Comparison of ENCODE assay signal across 9 cellular contexts in genomic region chr11:28674432-28675076, GRCh38.
DNase-seq lines count a peak whose midpoint lies in the region; ATAC-seq and TF ChIP-seq lines count a peak whose summit lies in the region.
"Had no signal": no experiment of that assay in that cellular context is flagged by ENCODE, and none has a peak within 500 bp of the region (broad histone marks: within the 10 kb centered on the region; RNA-seq: fewer than 3 reads in every experiment).

No MANE protein-coding gene starts in this region.

- no peak overlapping the region for H3K4me3 ChIP-seq in NB4 (ENCODE audit: low read depth, low read length)
- no peak overlapping the region for H3K4me3 ChIP-seq in choroid plexus epithelial cell (ENCODE audit: low read depth, low read length)
- H3K4me3 ChIP-seq: SJSA1 had no signal

- ATAC-seq in GM21723 (IDR thresholded peaks at IDR 0.05; ENCODE audit: unreplicated experiment) (no peak), GM21515 (IDR thresholded peaks at IDR 0.05; ENCODE audit: unreplicated experiment) (no peak)
- no peak for ATAC-seq in activated CD4-positive, CD25-positive, alpha-beta regulatory T cell treated with anti-CD3 and anti-CD28 coated beads, Interleukin-2, amount 50 U/mL, for 24 hours

- no peak for TF ChIP-seq POLR2A in NB4 (IDR thresholded peaks at IDR 0.05; ENCODE audit: extremely low read depth, insufficient read length)

- peak; percentile 51 for TF ChIP-seq CTCF in NB4 (IDR thresholded peaks at IDR 0.05; ENCODE audit: low read depth, low read length)
- peak; percentile 69 for TF ChIP-seq CTCF in choroid plexus epithelial cell (conservative IDR thresholded peaks at IDR 0.05; ENCODE audit: low read depth, low read length)

- DNase-seq in NCI-H2171 treated with DMSO at 0.1 percent for 48 hours (lab: John Stamatoyannopoulos, UW) (peak; percentile 5), NCI-H2171 (lab: John Stamatoyannopoulos, UW) (no peak), NB4 (ENCODE audit: low read depth) (peak; percentile 24), choroid plexus epithelial cell (ENCODE audit: low read depth) (peak; percentile 68), renal cortical epithelial cell (ENCODE audit: low read depth) (peak; percentile 69)
